ENCODE assay signal across 26 cellular contexts in the genomic region with DNA sequence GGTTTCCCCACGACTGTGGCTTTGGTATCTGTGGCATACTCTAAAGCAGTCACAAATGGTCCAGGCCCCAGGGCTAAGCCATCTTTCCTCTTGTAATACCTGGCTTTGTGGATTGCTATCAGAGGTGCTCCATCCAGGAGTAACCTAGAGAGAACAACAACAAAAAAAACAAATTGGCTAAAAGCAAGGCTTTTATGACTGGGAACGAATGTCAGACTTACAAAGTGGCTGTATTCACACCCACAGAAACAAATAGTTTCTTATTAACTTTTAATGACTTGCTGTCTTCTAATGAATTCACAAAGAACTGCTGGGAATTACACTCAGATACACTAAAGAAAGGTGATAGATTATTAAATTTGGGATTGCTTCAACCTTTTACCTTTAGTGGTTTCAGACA. TPM values are rescaled to one million over a fixed set of nuclear protein-coding genes. Genes with fewer than 3 reads are reported as not detected.
DNase-seq lines count a peak whose midpoint lies in the region; ATAC-seq, FAIRE-seq and TF ChIP-seq lines count a peak whose summit lies in the region.
"Had no signal": no experiment of that assay in that cellular context is flagged by ENCODE, and none has a peak within 500 bp of the region (broad histone marks: within the 10 kb centered on the region; RNA-seq: fewer than 3 reads in every experiment).

No MANE protein-coding gene starts in this region.

- peaks cover 67% of the 10 kb centered on the region for H3K36me3 Mint-ChIP-seq in stimulated activated effector memory CD8-positive, alpha-beta T cell treated with anti-CD3 and anti-CD28 coated beads, Interleukin-12 subunit alpha, Interleukin-12 subunit beta, amount 100 ng/mL, for 72 hours

- no peaks in the 10 kb centered on the region for H3K9me3 Mint-ChIP-seq in stimulated activated effector memory CD8-positive, alpha-beta T cell treated with anti-CD3 and anti-CD28 coated beads, Interleukin-12 subunit alpha, Interleukin-12 subunit beta, amount 100 ng/mL, for 72 hours
- H3K9me3 Mint-ChIP-seq: CD14-positive monocyte; CD4-positive, alpha-beta T cell; CD8-positive, alpha-beta memory T cell; GM23338; HFFc6 had no signal

- intact Hi-C loops in body of pancreas (cut with DNase I), result no loop called here
- intact Hi-C loops in pancreas (cut with DNase I), result no loop called here

- no peak for TF ChIP-seq POLR2A in body of pancreas (IDR thresholded peaks at IDR 0.05)

- DNase-seq in body of pancreas, result no peak
- no peak for DNase-seq in pancreas
- no peak for DNase-seq in stimulated activated effector memory CD8-positive, alpha-beta T cell treated with anti-CD3 and anti-CD28 coated beads, Interleukin-12 subunit alpha, Interleukin-12 subunit beta, amount 100 ng/mL, for 72 hours (ENCODE audit: low spot score in 2 of 2)
- no peak for DNase-seq in NCI-H2107 treated with DMSO at 0.1 percent for 48 hours (lab: John Stamatoyannopoulos, UW; ENCODE audit: unreplicated experiment)
- DNase-seq: 8988T; ACHN; AML-193; BE2C; CD4-positive, alpha-beta T cell; CD8-positive, alpha-beta memory T cell; DMS 273 treated with DMSO at 0.1 percent for 48 hours; DMS79; EL; GDM1; HFFc6 had no signal

- H3K4me1 Mint-ChIP-seq in stimulated activated effector memory CD8-positive, alpha-beta T cell treated with anti-CD3 and anti-CD28 coated beads, Interleukin-12 subunit alpha, Interleukin-12 subunit beta, amount 100 ng/mL, for 72 hours, result peaks cover 3% of the 10 kb centered on the region
- H3K4me1 Mint-ChIP-seq: CD14-positive monocyte; CD8-positive, alpha-beta memory T cell had no signal

- peaks cover 37% of the 10 kb centered on the region for H3K36me3 ChIP-seq in HUES48 (ENCODE audit: control insufficient read depth, insufficient read depth, low read length)
- peaks cover 0 to 8% of the 10 kb centered on the region in 2 donors for H3K36me3 ChIP-seq in body of pancreas (replicated peaks in 1 of 2; ENCODE audit: insufficient read depth in 1 of 2, low read depth in 2 of 2)
- no peaks in the 10 kb centered on the region for H3K36me3 ChIP-seq in pancreas
- H3K36me3 ChIP-seq: BE2C had no signal

- no peak overlapping the region for H3K4me3 ChIP-seq in HUES48 (ENCODE audit: low read depth, low read length)
- no peak overlapping the region for H3K4me3 ChIP-seq in body of pancreas
- no peak overlapping the region for H3K4me3 ChIP-seq in pancreas
- H3K4me3 ChIP-seq: A549; BLaER1 treated with 17β-estradiol and CSF1 and Interleukin-3, amounts not matched to agents 10 nM and 100 nM; GM12878; GM23338; HAP-1 had no signal

- H3K9ac ChIP-seq in HUES48 (ENCODE audit: low read depth, low read length), result no peak overlapping the region
- H3K9ac ChIP-seq: BLaER1 treated with 17β-estradiol and CSF1 and Interleukin-3, amounts not matched to agents 10 nM and 100 nM had no signal

- H3K27me3 ChIP-seq in HUES48 (ENCODE audit: control insufficient read depth, insufficient read depth, low read length) (no peaks in the 10 kb centered on the region), body of pancreas (no peaks in the 10 kb centered on the region), pancreas (no peaks in the 10 kb centered on the region)
- H3K27me3 ChIP-seq: BE2C; BLaER1 treated with 17β-estradiol and CSF1 and Interleukin-3, amounts not matched to agents 10 nM and 100 nM had no signal

- H3K4me3 Mint-ChIP-seq in stimulated activated effector memory CD8-positive, alpha-beta T cell treated with anti-CD3 and anti-CD28 coated beads, Interleukin-12 subunit alpha, Interleukin-12 subunit beta, amount 100 ng/mL, for 72 hours, result no peak overlapping the region
- H3K4me3 Mint-ChIP-seq: CD14-positive monocyte; CD4-positive, alpha-beta T cell; CD8-positive, alpha-beta memory T cell; GM23338; HFFc6 had no signal

- H3K27ac Mint-ChIP-seq in stimulated activated effector memory CD8-positive, alpha-beta T cell treated with anti-CD3 and anti-CD28 coated beads, Interleukin-12 subunit alpha, Interleukin-12 subunit beta, amount 100 ng/mL, for 72 hours, result peak overlapping the region; percentile 50
- H3K27ac Mint-ChIP-seq: CD14-positive monocyte; CD4-positive, alpha-beta T cell; HFFc6 had no signal

- 49 to 53% methylated on average over 2 of the region's 2 CpGs for WGBS in body of pancreas, 2 donors
- WGBS in pancreas, 2 donors, result 60 to 63% methylated on average over 2 of the region's 2 CpGs

- no peak for FAIRE-seq in pancreas (lab: Jason Lieb, UNC)
- FAIRE-seq: A549, GM12878, GM18507, GM19239 had no signal

- peak; percentile 30 for ATAC-seq in body of pancreas
- peak in 3 of 4 donors; percentile 46 to 71 (median 54) for ATAC-seq in pancreas
- ATAC-seq in stimulated activated effector memory CD8-positive, alpha-beta T cell treated with anti-CD3 and anti-CD28 coated beads, Interleukin-12 subunit alpha, Interleukin-12 subunit beta, amount 100 ng/mL, for 72 hours, result no peak
- no peak for ATAC-seq in GM21390 (IDR thresholded peaks at IDR 0.05; ENCODE audit: unreplicated experiment)
- ATAC-seq in GM18867 (IDR thresholded peaks at IDR 0.05; ENCODE audit: unreplicated experiment), result no peak
- ATAC-seq: A549, GM12878, GM23338 had no signal

- peak overlapping the region; percentile 87 for H3K27ac ChIP-seq in HUES48 (ENCODE audit: low read depth, low read length)
- H3K27ac ChIP-seq in body of pancreas, result peak overlapping the region in 1 of 4 donors; percentile 22
- H3K27ac ChIP-seq in pancreas, result peak overlapping the region in 2 of 4 donors; percentile 2 to 12
- H3K27ac ChIP-seq: A549; BLaER1 treated with 17β-estradiol and CSF1 and Interleukin-3, amounts not matched to agents 10 nM and 100 nM had no signal

- H3K9me3 ChIP-seq in HUES48 (ENCODE audit: control insufficient read depth, insufficient read depth, low read length) (no peaks in the 10 kb centered on the region), body of pancreas (no peaks in the 10 kb centered on the region), pancreas (no peaks in the 10 kb centered on the region)
- H3K9me3 ChIP-seq: A549, BE2C, HAP-1 had no signal

- H3K4me1 ChIP-seq in HUES48 (ENCODE audit: control insufficient read depth, insufficient read depth, low read length) (peaks cover 37% of the 10 kb centered on the region), body of pancreas (peaks cover 45% of the 10 kb centered on the region), pancreas (peaks cover 0 to 3% (median 0%) of the 10 kb centered on the region in 3 donors)
- H3K4me1 ChIP-seq: A549, BE2C, HAP-1 had no signal

- TF ChIP-seq CTCF in body of pancreas (IDR thresholded peaks at IDR 0.05) (no peak), pancreas (IDR thresholded peaks at IDR 0.05) (no peak)

RNA-seq across cellular contexts. Expression of gene HDHD2, which starts 35.1 kb away (rescaled TPM):
- 10 to 100 TPM; 22.8 to 24.1 TPM for total RNA-seq in body of pancreas
- total RNA-seq in pancreas, result 10 to 100 TPM; 20.7 to 28.0 (median 22.0) TPM
- polyA plus RNA-seq in pancreas, result 10 to 100 TPM; 12.7 to 27.0 TPM

Comparison
In these comparisons a context has a peak if more than half of its experiments do, and no peak if none do; other contexts are left out.
1. ATAC-seq: peak in body of pancreas (single experiment) and pancreas (3 of 4); none in stimulated activated effector memory CD8-positive, alpha-beta T cell treated with anti-CD3 and anti-CD28 coated beads, Interleukin-12 subunit alpha, Interleukin-12 subunit beta, amount 100 ng/mL, for 72 hours (single experiment), GM21390 (single experiment) and GM18867 (single experiment).